In genomic region chr6:99185525-99185924, GRCh38 we compare ENCODE assay signal across 14 cellular contexts.
"Had no signal": no experiment of that assay in that cellular context is flagged by ENCODE, and none has a peak within 500 bp of the region (broad histone marks: within the 10 kb centered on the region; RNA-seq: fewer than 3 reads in every experiment).

No MANE protein-coding gene starts in this region.

- H3K36me3 Mint-ChIP-seq: activated CD4-positive, alpha-beta memory T cell treated with anti-CD3 and anti-CD28 coated beads for 36 hours; activated CD8-positive, alpha-beta memory T cell treated with anti-CD3 and anti-CD28 coated beads, Interleukin-2, amount 10 ng/mL, durations not matched to agents 7 days and 5 days had no signal

- H3K4me1 Mint-ChIP-seq: activated naive CD4-positive, alpha-beta T cell treated with anti-CD3 and anti-CD28 coated beads, Interleukin-2, amount 50 U/mL, for 24 hours; naive B cell had no signal

- DNase-seq: activated CD4-positive, alpha-beta memory T cell treated with anti-CD3 and anti-CD28 coated beads for 36 hours; activated CD4-positive, alpha-beta T cell treated with anti-CD3 and anti-CD28 coated beads for 36 hours; activated CD8-positive, alpha-beta memory T cell treated with anti-CD3 and anti-CD28 coated beads, Interleukin-2, amount 10 ng/mL, durations not matched to agents 7 days and 5 days; activated T-cell treated with anti-CD3 and anti-CD28 coated beads, Interleukin-2, amount 50 U/mL, for 1 hour; adrenal gland; caudate nucleus; islet precursor cell; naive B cell; ovary; sigmoid colon; spleen had no signal

- H3K36me3 ChIP-seq: adrenal gland, gastroesophageal sphincter, ovary, sigmoid colon, spleen had no signal

- H3K4me3 Mint-ChIP-seq: activated CD4-positive, alpha-beta memory T cell treated with anti-CD3 and anti-CD28 coated beads for 36 hours; activated CD4-positive, alpha-beta T cell treated with anti-CD3 and anti-CD28 coated beads for 36 hours; activated CD8-positive, alpha-beta memory T cell treated with anti-CD3 and anti-CD28 coated beads, Interleukin-2, amount 10 ng/mL, durations not matched to agents 7 days and 5 days; activated naive CD4-positive, alpha-beta T cell treated with anti-CD3 and anti-CD28 coated beads, Interleukin-2, amount 50 U/mL, for 24 hours; naive B cell had no signal

- H3K27me3 ChIP-seq: adrenal gland, gastroesophageal sphincter, ovary, sigmoid colon, spleen had no signal

- H3K9me3 ChIP-seq: adrenal gland, ovary had no signal

- H3K4me3 ChIP-seq: adrenal gland, gastroesophageal sphincter, ovary, sigmoid colon, spleen had no signal

- H3K27ac ChIP-seq: adrenal gland, gastroesophageal sphincter, ovary, sigmoid colon, spleen had no signal

- ATAC-seq: activated CD4-positive, alpha-beta T cell treated with anti-CD3 and anti-CD28 coated beads for 36 hours; activated CD8-positive, alpha-beta memory T cell treated with anti-CD3 and anti-CD28 coated beads, Interleukin-2, amount 10 ng/mL, durations not matched to agents 7 days and 5 days; gastroesophageal sphincter; left lobe of liver had no signal
